In genomic region chr3:44099566-44100297, GRCh38 we compare ENCODE assay signal across 19 cellular contexts.
DNase-seq lines count a peak whose midpoint lies in the region; ATAC-seq, FAIRE-seq and TF ChIP-seq lines count a peak whose summit lies in the region.
"Had no signal": no experiment of that assay in that cellular context is flagged by ENCODE, and none has a peak within 500 bp of the region (broad histone marks: within the 10 kb centered on the region; RNA-seq: fewer than 3 reads in every experiment).

No MANE protein-coding gene starts in this region.

- H3K36me3 Mint-ChIP-seq in neural progenitor cell, result no peaks in the 10 kb centered on the region
- H3K36me3 Mint-ChIP-seq: CD8-positive, alpha-beta memory T cell had no signal

- H3K9me3 Mint-ChIP-seq in neural progenitor cell, result no peaks in the 10 kb centered on the region
- H3K9me3 Mint-ChIP-seq: CD8-positive, alpha-beta memory T cell had no signal

- H3K9ac ChIP-seq in neural progenitor cell, result no peak overlapping the region
- H3K9ac ChIP-seq: SK-N-SH had no signal

- H3K27me3 Mint-ChIP-seq in neural progenitor cell (ENCODE audit: insufficient read depth, low read depth), result peaks cover 5% of the 10 kb centered on the region

- no peaks in the 10 kb centered on the region for H4K20me1 ChIP-seq in neural progenitor cell (ENCODE audit: low read depth)

- FAIRE-seq in GM12892 (lab: Jason Lieb, UNC), result no peak

- H3K79me2 ChIP-seq in neural progenitor cell (ENCODE audit: low read depth), result no peaks in the 10 kb centered on the region

- H3K4me1 Mint-ChIP-seq in neural progenitor cell, result peaks cover 32% of the 10 kb centered on the region
- H3K4me1 Mint-ChIP-seq: CD8-positive, alpha-beta memory T cell had no signal

- DNase-seq in astrocyte of the hippocampus (ENCODE audit: low read depth, low spot score), result peak; percentile 50
- DNase-seq in fibroblast of mammary gland (ENCODE audit: low read depth), result peak; percentile 46
- no peak for DNase-seq in neural progenitor cell (ENCODE audit: low spot score)
- DNase-seq in GM12892 (ENCODE audit: insufficient read length), result no peak
- no peak for DNase-seq in NCI-H2029 treated with DMSO at 0.1 percent for 48 hours (lab: John Stamatoyannopoulos, UW)
- DNase-seq in T-helper 9 cell, result no peak
- DNase-seq: ACHN; CD8-positive, alpha-beta memory T cell; DMS79 treated with DMSO at 0.1 percent for 48 hours; H7; NCI-H1105; NCI-H2081 treated with DMSO at 0.1 percent for 48 hours; NCI-H226; NCI-H524; PC-3; RPMI8226; SHP77 treated with DMSO at 0.1 percent for 48 hours; SK-N-SH had no signal

- H3K4me3 ChIP-seq in fibroblast of mammary gland (ENCODE audit: control insufficient read depth, low read depth, low read length) (no peak overlapping the region), neural progenitor cell (no peak overlapping the region)

- peaks cover 27% of the 10 kb centered on the region for H3K4me1 ChIP-seq in neural progenitor cell

- H3K4me3 Mint-ChIP-seq in neural progenitor cell, result no peak overlapping the region
- H3K4me3 Mint-ChIP-seq: CD8-positive, alpha-beta memory T cell had no signal

- no peaks in the 10 kb centered on the region for H3K36me3 ChIP-seq in neural progenitor cell

- H3K27ac Mint-ChIP-seq in neural progenitor cell, result peak overlapping the region; percentile 5

- H2AFZ ChIP-seq in neural progenitor cell (replicated peaks), result peak overlapping the region; percentile 52

- no peak overlapping the region for H3K27ac ChIP-seq in neural progenitor cell

- no peak for TF ChIP-seq POLR2A in GM12892 (IDR thresholded peaks at IDR 0.05; ENCODE audit: low read depth, low read length)

- H3K9me3 ChIP-seq in neural progenitor cell (ENCODE audit: low read depth), result no peaks in the 10 kb centered on the region
- H3K9me3 ChIP-seq: SK-N-SH had no signal

- H3K27me3 ChIP-seq in neural progenitor cell, result no peaks in the 10 kb centered on the region

- peak overlapping the region; percentile 20 for H3K4me2 ChIP-seq in neural progenitor cell
- H3K4me2 ChIP-seq: SK-N-SH had no signal

- TF ChIP-seq CTCF in fibroblast of mammary gland (conservative IDR thresholded peaks at IDR 0.05; ENCODE audit: control insufficient read depth, insufficient read depth, low read depth, low read length), result no peak
- no peak for TF ChIP-seq CTCF in neural progenitor cell (IDR thresholded peaks at IDR 0.05)

- ATAC-seq in GM18502 (IDR thresholded peaks at IDR 0.05; ENCODE audit: poor library complexity, unreplicated experiment), result no peak
- ATAC-seq: PC-3 had no signal

- H3F3A ChIP-seq in neural progenitor cell (ENCODE audit: low read depth), result no peaks in the 10 kb centered on the region

Comparison
In these comparisons a context has a peak if more than half of its experiments do, and no peak if none do; other contexts are left out.
1. DNase-seq: peak in astrocyte of the hippocampus (single experiment) and fibroblast of mammary gland (single experiment); none in neural progenitor cell (single experiment), GM12892 (single experiment), NCI-H2029 treated with DMSO at 0.1 percent for 48 hours (single experiment) and T-helper 9 cell (single experiment).